In genomic region chr10:120085386-120085785, GRCh38 we compare ENCODE assay signal across 22 cellular contexts.
"Had no signal": no experiment of that assay in that cellular context is flagged by ENCODE, and none has a peak within 500 bp of the region (broad histone marks: within the 10 kb centered on the region; RNA-seq: fewer than 3 reads in every experiment).

No MANE protein-coding gene starts in this region.

- DNase-seq: activated CD4-positive, alpha-beta T cell treated with anti-CD3 and anti-CD28 coated beads, Interleukin-2, amount 10 ng/mL, durations not matched to agents 7 days and 5 days; activated CD8-positive, alpha-beta memory T cell treated with anti-CD3 and anti-CD28 coated beads, Interleukin-2, amount 50 U/mL, for 48 hours; activated effector memory CD4-positive, alpha-beta T cell treated with Interleukin-2 at 50 U/mL for 16 hours; activated naive CD4-positive, alpha-beta T cell treated with anti-CD3 and anti-CD28 coated beads, Interleukin-2, amount 50 U/mL, for 16 hours; activated T-cell treated with anti-CD3 and anti-CD28 coated beads, Interleukin-2, amount 50 U/mL, for 48 hours; aorta; cerebellar nuclear complex; effector CD8-positive, alpha-beta T cell; esophagus squamous epithelium; immature natural killer cell; mucosa of descending colon; naive B cell; psoas muscle; right lobe of liver; small intestine; stimulated activated CD4-positive, alpha-beta T cell treated with anti-CD3 and anti-CD28 coated beads, Interleukin-15, amount 100 ng/mL, for 24 hours; stimulated activated CD4-positive, alpha-beta T cell treated with anti-CD3 and anti-CD28 coated beads, Interleukin-4, amount 100 ng/mL, for 1 hour; stimulated activated naive CD8-positive, alpha-beta T cell treated with anti-CD3 and anti-CD28 coated beads, Interleukin-15, amount 100 ng/mL, for 72 hours had no signal

- ATAC-seq: activated CD4-positive, CD25-positive, alpha-beta regulatory T cell treated with anti-CD3 and anti-CD28 coated beads, Interleukin-2, amount 50 U/mL, for 24 hours; mucosa of descending colon; psoas muscle; right lobe of liver; stimulated activated naive CD8-positive, alpha-beta T cell treated with anti-CD3 and anti-CD28 coated beads, Interleukin-15, amount 100 ng/mL, for 72 hours had no signal

- H3K4me1 ChIP-seq: breast epithelium, esophagus squamous epithelium, neural progenitor cell, psoas muscle, right lobe of liver, suprapubic skin had no signal

- H3K27ac ChIP-seq: breast epithelium, esophagus squamous epithelium, neural progenitor cell, psoas muscle, right lobe of liver, suprapubic skin had no signal

- H3K36me3 ChIP-seq: breast epithelium, esophagus squamous epithelium, neural progenitor cell, right lobe of liver, suprapubic skin had no signal

- H3K4me3 ChIP-seq: breast epithelium, esophagus squamous epithelium, mucosa of descending colon, neural progenitor cell, psoas muscle, right lobe of liver, suprapubic skin had no signal

- H3K27me3 ChIP-seq: breast epithelium, esophagus squamous epithelium, neural progenitor cell, right lobe of liver, suprapubic skin had no signal

- H3K9me3 ChIP-seq: breast epithelium, esophagus squamous epithelium, mucosa of descending colon, psoas muscle, right lobe of liver, suprapubic skin had no signal
